ENCODE assay signal across 4 cellular contexts in the genomic region with DNA sequence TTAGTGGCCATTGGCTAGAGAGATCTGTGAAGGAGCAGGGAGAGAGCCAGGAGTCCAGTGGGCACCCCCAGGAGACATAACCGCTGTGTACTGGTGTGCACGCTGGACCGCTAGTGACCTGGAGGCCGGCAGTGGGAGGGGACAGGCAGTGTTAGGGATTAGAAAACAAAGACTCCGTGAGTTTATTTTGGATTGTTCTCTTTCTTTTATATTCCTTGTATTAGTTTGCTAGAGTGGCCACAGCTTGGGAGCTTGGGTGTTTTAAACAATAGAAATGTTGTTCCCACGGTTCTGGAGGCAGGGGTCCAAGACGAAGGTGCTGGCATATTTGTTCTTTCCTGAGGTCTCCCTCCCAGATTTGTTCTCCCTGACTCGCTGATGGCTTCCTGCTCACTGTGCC.
"Had no signal": no experiment of that assay in that cellular context is flagged by ENCODE, and none has a peak within 500 bp of the region (broad histone marks: within the 10 kb centered on the region; RNA-seq: fewer than 3 reads in every experiment).

No MANE protein-coding gene starts in this region.

- H3K4me3 Mint-ChIP-seq: GM23338, H9 had no signal

- ATAC-seq: GM23338 had no signal

- DNase-seq: H9, HCEC 1CT had no signal

- H3K9me3 Mint-ChIP-seq: IgD-negative memory B cell had no signal

- H3K36me3 Mint-ChIP-seq: IgD-negative memory B cell had no signal

- H3K4me1 Mint-ChIP-seq: GM23338 had no signal

- H3K27ac Mint-ChIP-seq: GM23338, H9, IgD-negative memory B cell had no signal

- H3K4me3 ChIP-seq: GM23338 had no signal
